In the genomic region with DNA sequence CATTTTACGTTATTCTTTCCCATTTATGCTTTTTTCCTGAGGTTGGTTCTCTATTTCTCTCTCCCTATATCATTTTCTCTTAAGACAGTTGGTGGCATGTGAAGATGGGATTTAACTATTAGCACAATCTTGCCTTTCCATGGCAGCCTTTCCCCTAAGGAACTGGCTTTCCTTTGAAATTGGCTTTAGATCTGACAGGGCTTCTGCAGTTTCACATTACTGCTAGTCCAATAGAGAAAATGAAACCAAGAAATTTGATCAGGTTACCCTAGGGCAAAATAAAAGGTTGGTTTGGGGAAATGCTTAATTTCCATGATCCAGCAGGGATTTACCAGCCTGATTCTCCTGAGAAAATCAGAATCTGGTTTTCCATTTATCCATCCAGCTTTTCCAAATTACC, we compare ENCODE assay signal across 13 cellular contexts. TPM values are rescaled to one million over a fixed set of nuclear protein-coding genes. Genes with fewer than 3 reads are reported as not detected.
DNase-seq lines count a peak whose midpoint lies in the region; ATAC-seq, FAIRE-seq and TF ChIP-seq lines count a peak whose summit lies in the region.
"Had no signal": no experiment of that assay in that cellular context is flagged by ENCODE, and none has a peak within 500 bp of the region (broad histone marks: within the 10 kb centered on the region; RNA-seq: fewer than 3 reads in every experiment).

No MANE protein-coding gene starts in this region.

- peaks cover 8% of the 10 kb centered on the region for H3K4me1 Mint-ChIP-seq in Calu3 (ENCODE audit: low read depth, unreplicated experiment)

- CTCF ChIA-PET in Calu3 (lab: Charles Lee): no interaction called here

- H3K27ac ChIP-seq in Karpas-422 (ENCODE audit: low read length): no peak overlapping the region
- H3K27ac ChIP-seq in small intestine (ENCODE audit: low read depth in 1 of 2, low read length in 1 of 2): no peak overlapping the region
- H3K27ac ChIP-seq: uterus had no signal

- peak overlapping the region; percentile 39 for H3K4me2 ChIP-seq in Karpas-422 (ENCODE audit: low read depth, low read length, poor library complexity, severe bottlenecking)

- H4K20me1 ChIP-seq in Karpas-422 (ENCODE audit: insufficient read depth, low read depth, low read length): no peaks in the 10 kb centered on the region

- H3K4me3 Mint-ChIP-seq in Calu3 (ENCODE audit: low read depth, unreplicated experiment): no peak overlapping the region
- H3K4me3 Mint-ChIP-seq: dendritic cell treated with granulocyte-macrophage colony-stimulating factor and Interleukin-4, amounts not matched to agents 40 ng/mL and 50 ng/mL, for 4 days had no signal

- H3K36me3 ChIP-seq in Karpas-422 (ENCODE audit: insufficient read depth, low read length): no peaks in the 10 kb centered on the region
- no peaks in the 10 kb centered on the region for H3K36me3 ChIP-seq in small intestine (ENCODE audit: control insufficient read depth in 2 of 2, insufficient read depth in 2 of 2, low read length in 2 of 2)
- H3K36me3 ChIP-seq: uterus had no signal

- peak overlapping the region; percentile 83 for H2AFZ ChIP-seq in Karpas-422 (ENCODE audit: low read length)

- no peaks in the 10 kb centered on the region for H3K9me2 ChIP-seq in Karpas-422 (replicated peaks; ENCODE audit: insufficient read depth, low read length)

- TF ChIP-seq CTCF in Calu3 (IDR thresholded peaks at IDR 0.05; ENCODE audit: unreplicated experiment): no peak

- H3K4me1 ChIP-seq in Karpas-422 (ENCODE audit: low read length) (peaks cover 19% of the 10 kb centered on the region), small intestine (ENCODE audit: control insufficient read depth in 2 of 2, insufficient read depth in 1 of 2, low read depth in 1 of 2, low read length in 1 of 2) (no peaks in the 10 kb centered on the region)
- H3K4me1 ChIP-seq: uterus had no signal

- 41 to 72% (median 48%) methylated on average over 1 of the region's 1 CpG for WGBS in small intestine, 3 donors

- ATAC-seq in GM19351 (IDR thresholded peaks at IDR 0.05; ENCODE audit: unreplicated experiment): peak; percentile 85
- ATAC-seq in HG02798 (IDR thresholded peaks at IDR 0.05; ENCODE audit: poor library complexity, unreplicated experiment): peak; percentile 86
- no peak for ATAC-seq in GM21737 (IDR thresholded peaks at IDR 0.05; ENCODE audit: unreplicated experiment)

- no peaks in the 10 kb centered on the region for H3K9me3 Mint-ChIP-seq in Calu3 (ENCODE audit: low read depth, unreplicated experiment)
- H3K9me3 Mint-ChIP-seq: dendritic cell treated with granulocyte-macrophage colony-stimulating factor and Interleukin-4, amounts not matched to agents 40 ng/mL and 50 ng/mL, for 4 days had no signal

- H3K4me3 ChIP-seq in Karpas-422 (ENCODE audit: low read length): 0 out of 2 replicates have a peak overlapping the region, but pooled peaks have one; percentile 0
- H3K4me3 ChIP-seq in small intestine (ENCODE audit: low read depth in 1 of 2, low read length in 2 of 2): no peak overlapping the region
- H3K4me3 ChIP-seq: uterus had no signal

- no peaks in the 10 kb centered on the region for H3K27me3 Mint-ChIP-seq in Calu3 (ENCODE audit: unreplicated experiment)
- H3K27me3 Mint-ChIP-seq: dendritic cell treated with granulocyte-macrophage colony-stimulating factor and Interleukin-4, amounts not matched to agents 40 ng/mL and 50 ng/mL, for 4 days had no signal

- no TSS peak for BruUV-seq in Calu3 (replicated peaks; lab: Mats Ljungman, UMichigan)

- DNase-seq in Karpas-422 (no peak), small intestine (peak; percentile 21), Calu3 (no peak), T-helper 1 cell (no peak)
- DNase-seq: NCI-H2081 treated with DMSO at 0.1 percent for 48 hours, Right ventricle myocardium superior, uterus had no signal

- FAIRE-seq in small intestine (lab: Jason Lieb, UNC): no peak

- intact Hi-C loops in Calu3 (cut with micrococcal nuclease; ENCODE audit: unreplicated experiment): no loop called here

- H3K27ac Mint-ChIP-seq in Calu3 (ENCODE audit: unreplicated experiment): no peak overlapping the region
- H3K27ac Mint-ChIP-seq: dendritic cell treated with granulocyte-macrophage colony-stimulating factor and Interleukin-4, amounts not matched to agents 40 ng/mL and 50 ng/mL, for 4 days had no signal

- H3K9me3 ChIP-seq in Karpas-422 (ENCODE audit: low read length): no peaks in the 10 kb centered on the region
- H3K9me3 ChIP-seq in small intestine (ENCODE audit: control insufficient read depth, low read depth): no peaks in the 10 kb centered on the region
- H3K9me3 ChIP-seq: uterus had no signal

- H3K79me2 ChIP-seq in Karpas-422 (ENCODE audit: low read length): no peaks in the 10 kb centered on the region

- H3K36me3 Mint-ChIP-seq in Calu3 (ENCODE audit: insufficient read depth, unreplicated experiment): no peaks in the 10 kb centered on the region

- H3K9ac ChIP-seq in Karpas-422 (ENCODE audit: low read length): no peak overlapping the region

- H3K27me3 ChIP-seq in Karpas-422 (ENCODE audit: low read length): no peaks in the 10 kb centered on the region
- H3K27me3 ChIP-seq in small intestine (ENCODE audit: control insufficient read depth in 2 of 2, insufficient read depth in 2 of 2, low read length in 2 of 2): no peaks in the 10 kb centered on the region
- H3K27me3 ChIP-seq: uterus had no signal

RNA-seq across cellular contexts. Expression of a gene that starts 22.7 kb away (rescaled TPM):
- 9.9 and 23.3 TPM in 2 replicates for total RNA-seq in Karpas-422 (2014; rRNA removed; shearing (Covaris generic); ENCODE audit: low replicate concordance)
- polyA plus RNA-seq in small intestine: 1 to 10 TPM in 1 of 3 donors, under 1 TPM in 2; under 0.01 to 6.6 (median 0.81) TPM
- 0.73 and 1.0 TPM in 2 replicates for total RNA-seq in Calu3 (2022)
- total RNA-seq: glomerular endothelial cell, pulmonary artery endothelial cell had no signal
